10 cellular contexts compared by ENCODE assay signal in the genomic region with DNA sequence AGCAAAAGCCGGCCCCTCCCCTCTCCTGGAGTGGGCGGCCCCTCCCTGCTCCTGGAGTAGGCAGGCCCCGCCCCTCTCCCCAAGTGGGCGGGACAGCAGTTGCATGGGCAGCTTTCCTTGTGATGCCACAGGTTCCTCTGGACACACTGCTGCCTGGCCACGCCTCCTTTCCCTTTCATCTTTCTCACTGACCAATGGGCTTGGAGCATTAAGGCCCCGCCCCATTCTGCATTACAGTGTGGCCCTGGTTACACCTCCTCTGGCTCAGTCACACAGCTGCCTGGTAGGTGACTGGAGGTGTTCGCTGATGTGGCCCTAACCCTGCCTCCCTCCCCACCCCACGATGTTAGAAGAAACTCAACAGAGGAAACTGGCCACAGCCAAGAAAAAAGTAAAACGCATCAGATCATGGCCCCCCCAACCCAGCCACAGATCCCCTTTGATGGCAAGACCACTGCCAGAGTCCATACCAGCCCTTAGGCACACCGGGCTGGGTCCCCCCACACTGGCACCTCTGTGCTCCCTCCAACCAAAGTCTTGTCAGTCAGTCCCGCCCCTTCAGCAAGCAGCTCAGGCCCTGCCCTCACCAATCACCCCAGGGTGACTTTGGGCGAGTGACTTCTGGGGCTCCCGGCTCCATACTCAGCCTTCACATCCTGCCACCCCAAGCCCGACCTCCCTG.
DNase-seq lines count a peak whose midpoint lies in the region; ATAC-seq lines count a peak whose summit lies in the region.
"Had no signal": no experiment of that assay in that cellular context is flagged by ENCODE, and none has a peak within 500 bp of the region (broad histone marks: within the 10 kb centered on the region; RNA-seq: fewer than 3 reads in every experiment).

No MANE protein-coding gene starts in this region.

- H3K36me3 Mint-ChIP-seq in activated naive CD4-positive, alpha-beta T cell treated with anti-CD3 and anti-CD28 coated beads, Interleukin-2, amount 10 ng/mL, durations not matched to agents 7 days and 5 days = no peaks in the 10 kb centered on the region
- no peaks in the 10 kb centered on the region for H3K36me3 Mint-ChIP-seq in activated naive CD8-positive, alpha-beta T cell treated with anti-CD3 and anti-CD28 coated beads, Interleukin-2, amount 50 U/mL, for 24 hours (ENCODE audit: low read depth)

- no peak overlapping the region for H2AK5ac ChIP-seq in trophoblast cell (ENCODE audit: low read length)

- H3K4me3 ChIP-seq in trophoblast cell (ENCODE audit: low read depth, low read length) (no peak overlapping the region), aorta (ENCODE audit: low read length in 2 of 2) (no peak overlapping the region)

- no peak overlapping the region for H3K14ac ChIP-seq in trophoblast cell (ENCODE audit: low read length)

- DNase-seq in activated naive CD4-positive, alpha-beta T cell treated with anti-CD3 and anti-CD28 coated beads, Interleukin-2, amount 10 ng/mL, durations not matched to agents 7 days and 5 days = peak; percentile 41
- no peak for DNase-seq in activated naive CD4-positive, alpha-beta T cell treated with Interleukin-2 at 50 U/mL for 16 hours
- DNase-seq in MV-4-11 (lab: John Stamatoyannopoulos, UW) (peak; percentile 44), trophoblast cell (peak; percentile 16 to 38), aorta (no peak)
- DNase-seq in activated naive CD8-positive, alpha-beta T cell treated with anti-CD3 and anti-CD28 coated beads, Interleukin-2, amount 50 U/mL, for 24 hours = peak; percentile 21
- DNase-seq: COR-L47, left cardiac atrium had no signal

- H3K4me1 ChIP-seq in trophoblast cell (ENCODE audit: control insufficient read depth in 1 of 2, insufficient read depth in 2 of 2, low read length in 2 of 2) = no peaks in the 10 kb centered on the region
- H3K4me1 ChIP-seq in aorta (ENCODE audit: control insufficient read depth in 1 of 2, insufficient read depth in 2 of 2, low read length in 2 of 2) = no peaks in the 10 kb centered on the region

- no peak overlapping the region for H3K4me2 ChIP-seq in trophoblast cell (ENCODE audit: low read length)

- no peak overlapping the region for H3K4ac ChIP-seq in trophoblast cell (ENCODE audit: low read depth, low read length)

- H3K4me1 Mint-ChIP-seq in activated naive CD4-positive, alpha-beta T cell treated with anti-CD3 and anti-CD28 coated beads, Interleukin-2, amount 10 ng/mL, durations not matched to agents 7 days and 5 days = no peaks in the 10 kb centered on the region
- H3K4me1 Mint-ChIP-seq in activated naive CD8-positive, alpha-beta T cell treated with anti-CD3 and anti-CD28 coated beads, Interleukin-2, amount 50 U/mL, for 24 hours = no peaks in the 10 kb centered on the region

- H3K18ac ChIP-seq in trophoblast cell (ENCODE audit: low read length) = no peak overlapping the region

- no peak overlapping the region for H2AFZ ChIP-seq in trophoblast cell (ENCODE audit: insufficient read depth, low read length, poor library complexity)

- no peak overlapping the region for H3K9ac ChIP-seq in trophoblast cell (ENCODE audit: low read length)

- ATAC-seq in activated naive CD8-positive, alpha-beta T cell treated with anti-CD3 and anti-CD28 coated beads, Interleukin-2, amount 50 U/mL, for 24 hours = no peak
- ATAC-seq in HG02798 (IDR thresholded peaks at IDR 0.05; ENCODE audit: poor library complexity, unreplicated experiment) = no peak
- ATAC-seq in GM18870 (IDR thresholded peaks at IDR 0.05; ENCODE audit: unreplicated experiment) = no peak
- no peak for ATAC-seq in aorta (ENCODE audit: low FRiP score)
- ATAC-seq: left cardiac atrium had no signal

- H3K27me3 ChIP-seq in trophoblast cell (ENCODE audit: insufficient read depth, low read length) = no peaks in the 10 kb centered on the region
- H3K27me3 ChIP-seq in aorta (ENCODE audit: control insufficient read depth in 1 of 2, insufficient read depth in 2 of 2, low read length in 1 of 2) = no peaks in the 10 kb centered on the region

- no peak overlapping the region for H4K12ac ChIP-seq in trophoblast cell (ENCODE audit: low read depth, low read length)

- no peak overlapping the region for H3K4me3 Mint-ChIP-seq in activated naive CD4-positive, alpha-beta T cell treated with anti-CD3 and anti-CD28 coated beads, Interleukin-2, amount 10 ng/mL, durations not matched to agents 7 days and 5 days
- H3K4me3 Mint-ChIP-seq in activated naive CD8-positive, alpha-beta T cell treated with anti-CD3 and anti-CD28 coated beads, Interleukin-2, amount 50 U/mL, for 24 hours = no peak overlapping the region

- H3K79me1 ChIP-seq in trophoblast cell (ENCODE audit: low read length) = no peaks in the 10 kb centered on the region

- no peak overlapping the region for H2BK12ac ChIP-seq in trophoblast cell (ENCODE audit: low read length)

- H3K9me3 Mint-ChIP-seq in activated naive CD4-positive, alpha-beta T cell treated with anti-CD3 and anti-CD28 coated beads, Interleukin-2, amount 10 ng/mL, durations not matched to agents 7 days and 5 days = no peaks in the 10 kb centered on the region
- no peaks in the 10 kb centered on the region for H3K9me3 Mint-ChIP-seq in activated naive CD8-positive, alpha-beta T cell treated with anti-CD3 and anti-CD28 coated beads, Interleukin-2, amount 50 U/mL, for 24 hours

- H3K9me3 ChIP-seq in trophoblast cell (ENCODE audit: insufficient read depth, low read depth, low read length) (no peaks in the 10 kb centered on the region), aorta (ENCODE audit: control insufficient read depth, low read length) (no peaks in the 10 kb centered on the region)

- H3K79me2 ChIP-seq in trophoblast cell (ENCODE audit: control insufficient read depth, insufficient read depth, low read length, poor library complexity) = no peaks in the 10 kb centered on the region

- no peak overlapping the region for H4K91ac ChIP-seq in trophoblast cell (ENCODE audit: low read depth, low read length)

- no peak overlapping the region for H2BK5ac ChIP-seq in trophoblast cell (ENCODE audit: low read depth, low read length, poor library complexity)

- no peak overlapping the region for H3K27ac Mint-ChIP-seq in activated naive CD4-positive, alpha-beta T cell treated with anti-CD3 and anti-CD28 coated beads, Interleukin-2, amount 10 ng/mL, durations not matched to agents 7 days and 5 days
- no peak overlapping the region for H3K27ac Mint-ChIP-seq in activated naive CD8-positive, alpha-beta T cell treated with anti-CD3 and anti-CD28 coated beads, Interleukin-2, amount 50 U/mL, for 24 hours

- H3K36me3 ChIP-seq in trophoblast cell (ENCODE audit: control insufficient read depth in 1 of 2, insufficient read depth in 2 of 2, low read length in 2 of 2) = no peaks in the 10 kb centered on the region
- H3K36me3 ChIP-seq in aorta (ENCODE audit: control insufficient read depth in 1 of 2, insufficient read depth in 2 of 2, low read length in 1 of 2) = no peaks in the 10 kb centered on the region

- no peak overlapping the region for H2BK120ac ChIP-seq in trophoblast cell (ENCODE audit: insufficient read depth, low read length, poor library complexity)

- intact Hi-C loops in aorta (cut with DNase I) = no loop called here

- H3K23ac ChIP-seq in trophoblast cell (ENCODE audit: low read length) = no peak overlapping the region

- CTCF ChIA-PET in activated naive CD4-positive, alpha-beta T cell treated with anti-CD3 and anti-CD28 coated beads, Interleukin-2, amount 10 ng/mL, durations not matched to agents 7 days and 5 days (lab: Charles Lee) = interaction anchor here (1.1 kb wide), 1 partner anchor 13 kb away, joined by 3 read pairs; no protein-coding TSS in a partner anchor

- peaks cover 16% of the 10 kb centered on the region for H3K27me3 Mint-ChIP-seq in activated naive CD4-positive, alpha-beta T cell treated with anti-CD3 and anti-CD28 coated beads, Interleukin-2, amount 10 ng/mL, durations not matched to agents 7 days and 5 days
- H3K27me3 Mint-ChIP-seq in activated naive CD8-positive, alpha-beta T cell treated with anti-CD3 and anti-CD28 coated beads, Interleukin-2, amount 50 U/mL, for 24 hours = no peaks in the 10 kb centered on the region

- H4K8ac ChIP-seq in trophoblast cell (ENCODE audit: low read depth, low read length) = no peak overlapping the region

- WGBS in trophoblast cell (ENCODE audit: extremely low coverage, insufficient coverage, insufficient read length) = no CpG with 5 or more reads among the region's 14 CpGs
- WGBS in aorta, 2 donors = 85 to 86% methylated on average over 14 of the region's 14 CpGs

- H3K27ac ChIP-seq in trophoblast cell (ENCODE audit: low read depth, low read length) (no peak overlapping the region), aorta (ENCODE audit: low read depth in 1 of 2, low read length in 2 of 2) (no peak overlapping the region)

Comparison
In these comparisons a context has a peak if more than half of its experiments do, and no peak if none do; other contexts are left out.
1. DNase-seq: peak in activated naive CD4-positive, alpha-beta T cell treated with anti-CD3 and anti-CD28 coated beads, Interleukin-2, amount 10 ng/mL, durations not matched to agents 7 days and 5 days (single experiment), MV-4-11 (single experiment), activated naive CD8-positive, alpha-beta T cell treated with anti-CD3 and anti-CD28 coated beads, Interleukin-2, amount 50 U/mL, for 24 hours (single experiment) and trophoblast cell (2 of 2); none in activated naive CD4-positive, alpha-beta T cell treated with Interleukin-2 at 50 U/mL for 16 hours (single experiment) and aorta (0 of 2).